In genomic region chr6:43037197-43037596, GRCh38 we compare ENCODE assay signal across 24 cellular contexts. TPM values are rescaled to one million over a fixed set of nuclear protein-coding genes. Genes with fewer than 3 reads are reported as not detected.
A peak's percentile ranks its signal among the peaks of the same experiment; 100 is the strongest.
DNase-seq lines count a peak whose midpoint lies in the region; ATAC-seq, FAIRE-seq and TF ChIP-seq lines count a peak whose summit lies in the region.
"Had no signal": no experiment of that assay in that cellular context is flagged by ENCODE, and none has a peak within 500 bp of the region (broad histone marks: within the 10 kb centered on the region; RNA-seq: fewer than 3 reads in every experiment).

No MANE protein-coding gene starts in this region.

- intact Hi-C loops in Right ventricle myocardium inferior (cut with DNase I): loop anchor here (2.0 kb wide), 1 partner anchor 16 kb away; the partner anchor contains the start of gene CUL7
- intact Hi-C loops in cardiac septum (cut with DNase I): no loop called here
- intact Hi-C loops in left ventricle myocardium superior (cut with micrococcal nuclease): no loop called here
- intact Hi-C loops in uterus (cut with DNase I; ENCODE audit: low total_unique reads): no loop called here
- intact Hi-C loops in colonic mucosa (cut with DNase I): no loop called here

- no peak overlapping the region for H3K4me3 Mint-ChIP-seq in type B pancreatic cell
- H3K4me3 Mint-ChIP-seq: activated B cell treated with CpG ODN at 0.5 μM for 24 hours; CD8-positive, alpha-beta memory T cell had no signal

- ATAC-seq in Right ventricle myocardium inferior (peak; percentile 38), left ventricle myocardium superior (peak; percentile 46)

- peaks cover 18% of the 10 kb centered on the region for H3K36me3 Mint-ChIP-seq in type B pancreatic cell

- no peaks in the 10 kb centered on the region for H3K27me3 Mint-ChIP-seq in type B pancreatic cell
- H3K27me3 Mint-ChIP-seq: activated B cell treated with CpG ODN at 0.5 μM for 24 hours; CD8-positive, alpha-beta memory T cell had no signal

- DNase-seq in Right ventricle myocardium inferior (ENCODE audit: missing footprints) (no peak), cardiac septum (ENCODE audit: low spot score) (no peak), bronchial epithelial cell (ENCODE audit: low read depth) (no peak), left ventricle myocardium superior (no peak), type B pancreatic cell (ENCODE audit: extremely low spot score, unreplicated experiment) (no peak), uterus (no peak), colonic mucosa (no peak)
- DNase-seq: activated B cell treated with CpG ODN at 0.5 μM for 24 hours; activated effector memory CD4-positive, alpha-beta T cell treated with Interleukin-2 at 50 U/mL for 16 hours; BE2C; CD8-positive, alpha-beta memory T cell; DMS153; GM23248; hippocampal formation; Karpas-422; mesendoderm; MV-4-11; occipital lobe; small intestine; T1000; tibial artery had no signal

- H3K36me3 ChIP-seq in bronchial epithelial cell (ENCODE audit: control insufficient read depth, insufficient read depth, low read length): peaks cover 22% of the 10 kb centered on the region
- peaks cover 27 to 48% (median 46%) of the 10 kb centered on the region in 3 donors for H3K36me3 ChIP-seq in skeletal muscle tissue (ENCODE audit: control insufficient read depth in 3 of 3, insufficient read depth in 3 of 3, low read length in 3 of 3)
- no peaks in the 10 kb centered on the region for H3K36me3 ChIP-seq in uterus
- H3K36me3 ChIP-seq in colonic mucosa: no peaks in the 10 kb centered on the region

- H3K4me1 Mint-ChIP-seq in type B pancreatic cell (ENCODE audit: unreplicated experiment): no peaks in the 10 kb centered on the region
- H3K4me1 Mint-ChIP-seq: activated B cell treated with CpG ODN at 0.5 μM for 24 hours; CD8-positive, alpha-beta memory T cell had no signal

- no peak overlapping the region for H3K27ac Mint-ChIP-seq in type B pancreatic cell
- H3K27ac Mint-ChIP-seq: activated B cell treated with CpG ODN at 0.5 μM for 24 hours had no signal

- H3K4me3 ChIP-seq in bronchial epithelial cell (ENCODE audit: low read depth, low read length) (no peak overlapping the region), skeletal muscle tissue (ENCODE audit: low read length in 3 of 3) (no peak overlapping the region), uterus (no peak overlapping the region), colonic mucosa (no peak overlapping the region)
- H3K4me3 ChIP-seq: esophagus muscularis mucosa, GM23248, tibial artery had no signal

- peaks cover 30 to 40% (median 33%) of the 10 kb centered on the region in 3 donors for H3K4me1 ChIP-seq in skeletal muscle tissue (ENCODE audit: control insufficient read depth in 3 of 3, insufficient read depth in 3 of 3, low read length in 3 of 3)
- H3K4me1 ChIP-seq in uterus: no peaks in the 10 kb centered on the region
- no peaks in the 10 kb centered on the region for H3K4me1 ChIP-seq in colonic mucosa
- H3K4me1 ChIP-seq: BE2C had no signal

- H3K9ac ChIP-seq in skeletal muscle tissue (ENCODE audit: low read depth in 1 of 3, low read length in 3 of 3) (peak overlapping the region in 1 of 3 donors; percentile 50), colonic mucosa (ENCODE audit: low read depth in 2 of 2, low read length in 2 of 2) (no peak overlapping the region)
- H3K9ac ChIP-seq: GM23248 had no signal

- TF ChIP-seq CTCF in bronchial epithelial cell (IDR thresholded peaks at IDR 0.05; ENCODE audit: insufficient read depth, low read length, severe bottlenecking): no peak
- no peak for TF ChIP-seq CTCF in type B pancreatic cell (conservative IDR thresholded peaks at IDR 0.05)
- no peak for TF ChIP-seq CTCF in uterus (IDR thresholded peaks at IDR 0.05)
- TF ChIP-seq CTCF in colonic mucosa (IDR thresholded peaks at IDR 0.05): no peak

- H3K9me3 Mint-ChIP-seq in type B pancreatic cell: no peaks in the 10 kb centered on the region
- H3K9me3 Mint-ChIP-seq: activated B cell treated with CpG ODN at 0.5 μM for 24 hours; CD8-positive, alpha-beta memory T cell had no signal

- peak; percentile 62 for FAIRE-seq in bronchial epithelial cell (lab: Jason Lieb, UNC)
- FAIRE-seq: frontal cortex, small intestine had no signal

- H3K9me3 ChIP-seq in skeletal muscle tissue (ENCODE audit: control insufficient read depth in 3 of 3, low read length in 3 of 3) (no peaks in the 10 kb centered on the region), uterus (no peaks in the 10 kb centered on the region), colonic mucosa (no peaks in the 10 kb centered on the region)
- H3K9me3 ChIP-seq: BE2C, esophagus muscularis mucosa, tibial artery had no signal

- H3K27ac ChIP-seq in skeletal muscle tissue (ENCODE audit: low read depth, low read length): peak overlapping the region; percentile 56
- no peak overlapping the region for H3K27ac ChIP-seq in uterus
- H3K27ac ChIP-seq in colonic mucosa: no peak overlapping the region
- H3K27ac ChIP-seq: esophagus muscularis mucosa, GM23248, tibial artery had no signal

- TF ChIP-seq POLR2A in uterus (IDR thresholded peaks at IDR 0.05): no peak

- H3K27me3 ChIP-seq in bronchial epithelial cell (ENCODE audit: control insufficient read depth, insufficient read depth, low read length): no peaks in the 10 kb centered on the region
- H3K27me3 ChIP-seq in skeletal muscle tissue (ENCODE audit: control insufficient read depth in 3 of 3, insufficient read depth in 3 of 3, low read length in 3 of 3): no peaks in the 10 kb centered on the region
- H3K27me3 ChIP-seq in uterus: no peaks in the 10 kb centered on the region
- no peaks in the 10 kb centered on the region for H3K27me3 ChIP-seq in colonic mucosa
- H3K27me3 ChIP-seq: BE2C, esophagus muscularis mucosa, tibial artery had no signal

RNA-seq across cellular contexts. Expression of gene RRP36, which starts 15.8 kb away (rescaled TPM):
- total RNA-seq in Right ventricle myocardium inferior (26.1 TPM), cardiac septum (26.4 TPM), bronchial epithelial cell (84.7 and 97.1 TPM in 2 replicates), left ventricle myocardium superior (27.6 TPM), skeletal muscle tissue (40.7 TPM), type B pancreatic cell (ENCODE audit: low replicate concordance) (51.7 and 56.7 TPM in 2 replicates), uterus (10 to 100 TPM; 30.5 to 57.2 (median 45.9) TPM), colonic mucosa (10 to 100 TPM; 35.5 to 61.4 TPM)

RNA-seq across cellular contexts. Expression of gene CUL7, which starts 16.5 kb away (rescaled TPM):
- total RNA-seq in Right ventricle myocardium inferior (7.3 TPM), cardiac septum (11.0 TPM), bronchial epithelial cell (16.9 and 20.5 TPM in 2 replicates), left ventricle myocardium superior (9.6 TPM), skeletal muscle tissue (27.1 TPM), type B pancreatic cell (ENCODE audit: low replicate concordance) (53.7 and 65.0 TPM in 2 replicates), uterus (10 to 100 TPM in 2 of 4 donors, 1 to 10 TPM in 2; 6.4 to 65.1 (median 18.9) TPM), colonic mucosa (10 to 100 TPM; 13.7 to 15.3 TPM)

RNA-seq across cellular contexts. Expression of gene MRPL2, which starts 22.0 kb away (rescaled TPM):
- total RNA-seq in Right ventricle myocardium inferior (99.7 TPM), cardiac septum (76.4 TPM), bronchial epithelial cell (32.8 and 50.3 TPM in 2 replicates), left ventricle myocardium superior (116 TPM), skeletal muscle tissue (16.2 TPM), type B pancreatic cell (ENCODE audit: low replicate concordance) (58.6 and 71.8 TPM in 2 replicates), uterus (10 to 100 TPM; 14.4 to 44.4 (median 16.1) TPM), colonic mucosa (100 to 1,000 TPM in 1 of 2 donors, 10 to 100 TPM in 1; 73.2 to 112 TPM)

RNA-seq across cellular contexts. Expression of gene KLC4, which starts 22.2 kb away (rescaled TPM):
- total RNA-seq in Right ventricle myocardium inferior (30.0 TPM), cardiac septum (31.1 TPM), bronchial epithelial cell (10.4 and 14.5 TPM in 2 replicates), left ventricle myocardium superior (35.9 TPM), skeletal muscle tissue (21.4 TPM), type B pancreatic cell (ENCODE audit: low replicate concordance) (33.2 and 36.4 TPM in 2 replicates), uterus (10 to 100 TPM in 3 of 4 donors, 1 to 10 TPM in 1; 2.8 to 30.6 (median 27.2) TPM), colonic mucosa (100 to 1,000 TPM in 1 of 2 donors, 10 to 100 TPM in 1; 98.8 to 101 TPM)

RNA-seq across cellular contexts. Expression of gene KLHDC3, which starts 23.1 kb away (rescaled TPM):
- total RNA-seq in Right ventricle myocardium inferior (145 TPM), cardiac septum (74.9 TPM), bronchial epithelial cell (60.4 and 70.6 TPM in 2 replicates), left ventricle myocardium superior (167 TPM), skeletal muscle tissue (267 TPM), type B pancreatic cell (ENCODE audit: low replicate concordance) (96.4 and 104 TPM in 2 replicates), uterus (100 to 1,000 TPM in 1 of 4 donors, 10 to 100 TPM in 3; 19.7 to 152 (median 56.8) TPM), colonic mucosa (10 to 100 TPM; 62.4 to 73.9 TPM)
